ENCODE assay signal across 19 cellular contexts in genomic region chr1:92929461-92929860, GRCh38. TPM values are rescaled to one million over a fixed set of nuclear protein-coding genes. Genes with fewer than 3 reads are reported as not detected.
DNase-seq lines count a peak whose midpoint lies in the region; ATAC-seq and TF ChIP-seq lines count a peak whose summit lies in the region.
"Had no signal": no experiment of that assay in that cellular context is flagged by ENCODE, and none has a peak within 500 bp of the region (broad histone marks: within the 10 kb centered on the region; RNA-seq: fewer than 3 reads in every experiment).

No MANE protein-coding gene starts in this region.

- H3K27me3 ChIP-seq in H9 (ENCODE audit: insufficient read depth, low read length) = no peaks in the 10 kb centered on the region
- H3K27me3 ChIP-seq: breast epithelium had no signal

- no peak overlapping the region for H2BK20ac ChIP-seq in H9 (ENCODE audit: low read depth, low read length, poor library complexity, severe bottlenecking)

- H3K18ac ChIP-seq in H9 (ENCODE audit: insufficient read length, low read depth, low read length) = no peak overlapping the region

- H3K4me3 Mint-ChIP-seq in activated naive CD8-positive, alpha-beta T cell = no peak overlapping the region
- H3K4me3 Mint-ChIP-seq in activated naive CD8-positive, alpha-beta T cell treated with anti-CD3 and anti-CD28 coated beads, Interleukin-2, amount 50 U/mL, for 24 hours = no peak overlapping the region
- H3K4me3 Mint-ChIP-seq in H9 = no peak overlapping the region
- no peak overlapping the region for H3K4me3 Mint-ChIP-seq in stimulated activated effector memory CD8-positive, alpha-beta T cell treated with anti-CD3 and anti-CD28 coated beads, Interleukin-12 subunit alpha, Interleukin-12 subunit beta, amount 100 ng/mL, for 72 hours
- H3K4me3 Mint-ChIP-seq: activated CD4-positive, alpha-beta memory T cell treated with anti-CD3 and anti-CD28 coated beads, Interleukin-2, amount 10 ng/mL, durations not matched to agents 7 days and 5 days; endodermal cell had no signal

- H3K4me1 Mint-ChIP-seq in activated naive CD8-positive, alpha-beta T cell (ENCODE audit: low read depth) = peaks cover 40% of the 10 kb centered on the region
- peaks cover 45% of the 10 kb centered on the region for H3K4me1 Mint-ChIP-seq in activated naive CD8-positive, alpha-beta T cell treated with anti-CD3 and anti-CD28 coated beads, Interleukin-2, amount 50 U/mL, for 24 hours
- peaks cover 0 to 2% of the 10 kb centered on the region in 2 experiments; a peak in 1 of 4 replicates for H3K4me1 Mint-ChIP-seq in H9
- peaks cover 29% of the 10 kb centered on the region for H3K4me1 Mint-ChIP-seq in stimulated activated effector memory CD8-positive, alpha-beta T cell treated with anti-CD3 and anti-CD28 coated beads, Interleukin-12 subunit alpha, Interleukin-12 subunit beta, amount 100 ng/mL, for 72 hours
- H3K4me1 Mint-ChIP-seq: endodermal cell had no signal

- no peak for TF ChIP-seq CTCF in H9 (conservative IDR thresholded peaks at IDR 0.05)

- H2BK12ac ChIP-seq in H9 (ENCODE audit: insufficient read length, low read depth, low read length) = no peak overlapping the region

- no peak overlapping the region for H3K14ac ChIP-seq in H9 (ENCODE audit: insufficient read depth, low read length)

- WGBS in H9 (ENCODE audit: extremely low coverage, insufficient read length, low lambda C conversion rate) = no CpG with 5 or more reads among the region's 1 CpG

- no peak for DNase-seq in activated naive CD8-positive, alpha-beta T cell treated with anti-CD3 and anti-CD28 coated beads, Interleukin-2, amount 50 U/mL, for 24 hours
- no peak for DNase-seq in H9
- DNase-seq in NCI-H226 = peak; percentile 53
- no peak for DNase-seq in stimulated activated effector memory CD8-positive, alpha-beta T cell treated with anti-CD3 and anti-CD28 coated beads, Interleukin-12 subunit alpha, Interleukin-12 subunit beta, amount 100 ng/mL, for 72 hours (ENCODE audit: low spot score in 2 of 2)
- no peak for DNase-seq in NCI-H69 (lab: John Stamatoyannopoulos, UW)
- DNase-seq in GM19240 (ENCODE audit: insufficient read length, low spot score) = no peak
- DNase-seq: ACHN; activated CD4-positive, alpha-beta memory T cell treated with anti-CD3 and anti-CD28 coated beads, Interleukin-2, amount 10 ng/mL, durations not matched to agents 7 days and 5 days; activated naive CD4-positive, alpha-beta T cell; endodermal cell; kidney; NCI-H1048; NCI-H446; psoas muscle; T-helper 2 cell had no signal

- peak overlapping the region; percentile 41 for H3K27ac Mint-ChIP-seq in activated naive CD8-positive, alpha-beta T cell
- H3K27ac Mint-ChIP-seq in activated naive CD8-positive, alpha-beta T cell treated with anti-CD3 and anti-CD28 coated beads, Interleukin-2, amount 50 U/mL, for 24 hours = no peak overlapping the region
- H3K27ac Mint-ChIP-seq in H9 = no peak overlapping the region
- no peak overlapping the region for H3K27ac Mint-ChIP-seq in stimulated activated effector memory CD8-positive, alpha-beta T cell treated with anti-CD3 and anti-CD28 coated beads, Interleukin-12 subunit alpha, Interleukin-12 subunit beta, amount 100 ng/mL, for 72 hours
- H3K27ac Mint-ChIP-seq: activated CD4-positive, alpha-beta memory T cell treated with anti-CD3 and anti-CD28 coated beads, Interleukin-2, amount 10 ng/mL, durations not matched to agents 7 days and 5 days; endodermal cell had no signal

- H3T11ph ChIP-seq in H9 (ENCODE audit: low read length) = no peak overlapping the region

- H3K27ac ChIP-seq in H9 (ENCODE audit: insufficient read length, low read depth, low read length) = no peak overlapping the region
- H3K27ac ChIP-seq: breast epithelium, psoas muscle had no signal

- H3K23me2 ChIP-seq in H9 (ENCODE audit: insufficient read length, low read depth, low read length, poor library complexity, severe bottlenecking) = no peaks in the 10 kb centered on the region

- no peak overlapping the region for H3K23ac ChIP-seq in H9 (ENCODE audit: insufficient read length, low read depth, low read length)

- H2AFZ ChIP-seq in H9 (ENCODE audit: low read length) = no peak overlapping the region

- H3K4ac ChIP-seq in H9 (ENCODE audit: low read depth, low read length) = no peak overlapping the region

- H2BK5ac ChIP-seq in H9 (ENCODE audit: insufficient read length, low read length) = peak overlapping the region; percentile 8

- no peak overlapping the region for H3K4me2 ChIP-seq in H9 (ENCODE audit: insufficient read depth, insufficient read length, low read length)

- no peaks in the 10 kb centered on the region for H3K79me1 ChIP-seq in H9 (ENCODE audit: insufficient read depth, low read depth, low read length, poor library complexity, severe bottlenecking)

- H3K36me3 Mint-ChIP-seq in activated naive CD8-positive, alpha-beta T cell = peaks cover 8% of the 10 kb centered on the region
- peaks cover 11% of the 10 kb centered on the region for H3K36me3 Mint-ChIP-seq in activated naive CD8-positive, alpha-beta T cell treated with anti-CD3 and anti-CD28 coated beads, Interleukin-2, amount 50 U/mL, for 24 hours (ENCODE audit: low read depth)
- no peaks in the 10 kb centered on the region; a peak in 1 of 7 replicates for H3K36me3 Mint-ChIP-seq in H9 (ENCODE audit: insufficient read depth in 1 of 3, low read depth in 3 of 3)
- no peaks in the 10 kb centered on the region for H3K36me3 Mint-ChIP-seq in stimulated activated effector memory CD8-positive, alpha-beta T cell treated with anti-CD3 and anti-CD28 coated beads, Interleukin-12 subunit alpha, Interleukin-12 subunit beta, amount 100 ng/mL, for 72 hours

- no peaks in the 10 kb centered on the region for H3K79me2 ChIP-seq in H9 (ENCODE audit: insufficient read depth, low read length)

- no peak overlapping the region for H3K56ac ChIP-seq in H9 (ENCODE audit: insufficient read length, low read depth, low read length)

- H4K5ac ChIP-seq in H9 (ENCODE audit: insufficient read length, low read depth, low read length) = no peak overlapping the region

- no peaks in the 10 kb centered on the region for H3K27me3 Mint-ChIP-seq in activated naive CD8-positive, alpha-beta T cell
- no peaks in the 10 kb centered on the region for H3K27me3 Mint-ChIP-seq in activated naive CD8-positive, alpha-beta T cell treated with anti-CD3 and anti-CD28 coated beads, Interleukin-2, amount 50 U/mL, for 24 hours
- H3K27me3 Mint-ChIP-seq in H9 (ENCODE audit: low read depth) = no peaks in the 10 kb centered on the region
- H3K27me3 Mint-ChIP-seq: activated CD4-positive, alpha-beta memory T cell treated with anti-CD3 and anti-CD28 coated beads, Interleukin-2, amount 10 ng/mL, durations not matched to agents 7 days and 5 days had no signal

- no peak overlapping the region for H3K9ac ChIP-seq in H9 (ENCODE audit: extremely low read depth, insufficient read length, low read length)

- H3K9me3 ChIP-seq in H9 (ENCODE audit: control insufficient read depth, low read depth, low read length) = no peaks in the 10 kb centered on the region
- H3K9me3 ChIP-seq: breast epithelium, psoas muscle had no signal

- H3K9me3 Mint-ChIP-seq in activated naive CD8-positive, alpha-beta T cell (ENCODE audit: low read depth) = no peaks in the 10 kb centered on the region
- no peaks in the 10 kb centered on the region for H3K9me3 Mint-ChIP-seq in activated naive CD8-positive, alpha-beta T cell treated with anti-CD3 and anti-CD28 coated beads, Interleukin-2, amount 50 U/mL, for 24 hours
- no peaks in the 10 kb centered on the region for H3K9me3 Mint-ChIP-seq in H9
- H3K9me3 Mint-ChIP-seq in stimulated activated effector memory CD8-positive, alpha-beta T cell treated with anti-CD3 and anti-CD28 coated beads, Interleukin-12 subunit alpha, Interleukin-12 subunit beta, amount 100 ng/mL, for 72 hours = no peaks in the 10 kb centered on the region
- H3K9me3 Mint-ChIP-seq: activated CD4-positive, alpha-beta memory T cell treated with anti-CD3 and anti-CD28 coated beads, Interleukin-2, amount 10 ng/mL, durations not matched to agents 7 days and 5 days; endodermal cell had no signal

- ATAC-seq in activated naive CD8-positive, alpha-beta T cell treated with anti-CD3 and anti-CD28 coated beads, Interleukin-2, amount 50 U/mL, for 24 hours = no peak
- ATAC-seq in stimulated activated effector memory CD8-positive, alpha-beta T cell treated with anti-CD3 and anti-CD28 coated beads, Interleukin-12 subunit alpha, Interleukin-12 subunit beta, amount 100 ng/mL, for 72 hours = peak; percentile 50
- no peak for ATAC-seq in GM21447 (IDR thresholded peaks at IDR 0.05; ENCODE audit: unreplicated experiment)
- ATAC-seq: Panc1, psoas muscle had no signal

- no peaks in the 10 kb centered on the region for H4K20me1 ChIP-seq in H9 (ENCODE audit: control insufficient read depth, insufficient read depth, insufficient read length)

- no peak overlapping the region for H4K91ac ChIP-seq in H9 (ENCODE audit: insufficient read length, low read depth, low read length)

- peaks cover 3% of the 10 kb centered on the region; the same call in 1 of the 2 replicates for H3K4me1 ChIP-seq in H9 (ENCODE audit: insufficient read depth, low read length)
- H3K4me1 ChIP-seq: breast epithelium had no signal

- no peak overlapping the region for H2AK5ac ChIP-seq in H9 (ENCODE audit: insufficient read length, low read length)

- no peak overlapping the region for H2BK120ac ChIP-seq in H9 (ENCODE audit: low read depth, low read length, poor library complexity, severe bottlenecking)

- H4K8ac ChIP-seq in H9 (replicated peaks; ENCODE audit: insufficient read length, low read depth, low read length) = no peak overlapping the region

- H2BK15ac ChIP-seq in H9 (ENCODE audit: low read depth, low read length) = no peak overlapping the region

RNA-seq across cellular contexts. Expression of gene DIPK1A, which starts 31.8 kb away (rescaled TPM):
- 3.3 and 3.8 TPM in 2 replicates for total RNA-seq in H9 (2021)
